8 cellular contexts compared by ENCODE assay signal in genomic region chr7:152025937-152026890, GRCh38. TPM values are rescaled to one million over a fixed set of nuclear protein-coding genes. Genes with fewer than 3 reads are reported as not detected.
DNase-seq lines count a peak whose midpoint lies in the region; ATAC-seq and TF ChIP-seq lines count a peak whose summit lies in the region.

No MANE protein-coding gene starts in this region.

- no peaks in the 10 kb centered on the region for H4K20me1 ChIP-seq in PC-3 (ENCODE audit: low read length)

- ATAC-seq in PC-3 (no peak), HG02588 (IDR thresholded peaks at IDR 0.05; ENCODE audit: unreplicated experiment) (no peak), HG03045 (IDR thresholded peaks at IDR 0.05; ENCODE audit: unreplicated experiment) (no peak)

- H3K9ac ChIP-seq in PC-3 (ENCODE audit: low read length) (peak overlapping the region; percentile 82), parathyroid adenoma (no peak overlapping the region)

- no peaks in the 10 kb centered on the region for H3K27me3 ChIP-seq in PC-3 (ENCODE audit: low read length)
- no peaks in the 10 kb centered on the region for H3K27me3 ChIP-seq in parathyroid adenoma (ENCODE audit: control insufficient read depth, insufficient read depth, low read length)

- peak overlapping the region; percentile 93 for H3K4me3 ChIP-seq in PC-3 (ENCODE audit: low read length)
- peak overlapping the region; percentile 70 for H3K4me3 ChIP-seq in epithelial cell of esophagus (ENCODE audit: low read length)
- peak overlapping the region; percentile 85 for H3K4me3 ChIP-seq in parathyroid adenoma (ENCODE audit: low read depth, low read length)

- no peaks in the 10 kb centered on the region for H3F3A ChIP-seq in PC-3 (ENCODE audit: low read length, unreplicated experiment)

- no peaks in the 10 kb centered on the region for H3K9me3 ChIP-seq in PC-3 (ENCODE audit: low read length)
- no peaks in the 10 kb centered on the region for H3K9me3 ChIP-seq in parathyroid adenoma (ENCODE audit: control insufficient read depth, low read length)

- H3K27ac ChIP-seq in PC-3 (ENCODE audit: low read length) (no peak overlapping the region), parathyroid adenoma (peak overlapping the region; percentile 80)

- H3K79me2 ChIP-seq in PC-3 (ENCODE audit: low read length) (peaks cover 6% of the 10 kb centered on the region; the same call in 1 of the 2 replicates), parathyroid adenoma (peaks cover 25% of the 10 kb centered on the region)

- peaks cover 6% of the 10 kb centered on the region; the same call in 1 of the 2 replicates for H3K4me1 ChIP-seq in PC-3 (ENCODE audit: insufficient read depth, low read length)
- peaks cover 3% of the 10 kb centered on the region for H3K4me1 ChIP-seq in parathyroid adenoma

- peak overlapping the region; percentile 94 for H3K4me2 ChIP-seq in PC-3 (ENCODE audit: low read length)
- peak overlapping the region; percentile 98 for H3K4me2 ChIP-seq in parathyroid adenoma (ENCODE audit: low read length)

- intact Hi-C loops in PC-3 (cut with micrococcal nuclease): no loop called here

- H3K9me2 ChIP-seq in PC-3 (replicated peaks; ENCODE audit: low read length): no peaks in the 10 kb centered on the region

- CTCF ChIA-PET in PC-3 (lab: Charles Lee): no interaction called here

- no peak for TF ChIP-seq CTCF in PC-3 (conservative IDR thresholded peaks at IDR 0.05; ENCODE audit: low read depth, low read length)
- no peak for TF ChIP-seq CTCF in epithelial cell of esophagus (IDR thresholded peaks at IDR 0.05; ENCODE audit: insufficient read depth, low read depth, low read length, missing control alignments)
- TF ChIP-seq CTCF in parathyroid adenoma (IDR thresholded peaks at IDR 0.05): no peak

- POLR2A ChIA-PET in PC-3 (lab: Charles Lee; ENCODE audit: unreplicated experiment): no interaction called here

- DNase-seq in GM03348 (ENCODE audit: low spot score) (peak; percentile 11), PC-3 (no peak), epithelial cell of esophagus (ENCODE audit: low read depth) (peak; percentile 36), KG1 (lab: John Stamatoyannopoulos, UW) (no peak), CD1c-positive myeloid dendritic cell (ENCODE audit: extremely low spot score) (no peak)

- BruUV-seq in PC-3 (replicated peaks; lab: Mats Ljungman, UMichigan): TSS peak; percentile 67

- no peaks in the 10 kb centered on the region; the same call in 1 of the 2 replicates for H3K36me3 ChIP-seq in PC-3 (ENCODE audit: low read depth, low read length)
- H3K36me3 ChIP-seq in parathyroid adenoma (ENCODE audit: control insufficient read depth, insufficient read depth, low read length): no peaks in the 10 kb centered on the region

- peak overlapping the region; percentile 58 for H2AFZ ChIP-seq in PC-3 (ENCODE audit: low read length)
- peak overlapping the region; percentile 98 for H2AFZ ChIP-seq in parathyroid adenoma

RNA-seq across cellular contexts. Expression of gene GALNT11, which starts 0.7 kb away (rescaled TPM):
- total RNA-seq in PC-3 (2014; rRNA removed): 18.1 and 19.5 TPM in 2 replicates

Comparison
In these comparisons a context has a peak if more than half of its experiments do, and no peak if none do; other contexts are left out.
1. DNase-seq: peak in GM03348 (single experiment) and epithelial cell of esophagus (single experiment); none in PC-3 (single experiment), KG1 (single experiment) and CD1c-positive myeloid dendritic cell (single experiment).
2. Peak in every context shown above with its lines, with median percentiles within 50 percentile points of each other: H3K4me3 ChIP-seq.